ENCODE assay signal across 1 cellular context in the genomic region with DNA sequence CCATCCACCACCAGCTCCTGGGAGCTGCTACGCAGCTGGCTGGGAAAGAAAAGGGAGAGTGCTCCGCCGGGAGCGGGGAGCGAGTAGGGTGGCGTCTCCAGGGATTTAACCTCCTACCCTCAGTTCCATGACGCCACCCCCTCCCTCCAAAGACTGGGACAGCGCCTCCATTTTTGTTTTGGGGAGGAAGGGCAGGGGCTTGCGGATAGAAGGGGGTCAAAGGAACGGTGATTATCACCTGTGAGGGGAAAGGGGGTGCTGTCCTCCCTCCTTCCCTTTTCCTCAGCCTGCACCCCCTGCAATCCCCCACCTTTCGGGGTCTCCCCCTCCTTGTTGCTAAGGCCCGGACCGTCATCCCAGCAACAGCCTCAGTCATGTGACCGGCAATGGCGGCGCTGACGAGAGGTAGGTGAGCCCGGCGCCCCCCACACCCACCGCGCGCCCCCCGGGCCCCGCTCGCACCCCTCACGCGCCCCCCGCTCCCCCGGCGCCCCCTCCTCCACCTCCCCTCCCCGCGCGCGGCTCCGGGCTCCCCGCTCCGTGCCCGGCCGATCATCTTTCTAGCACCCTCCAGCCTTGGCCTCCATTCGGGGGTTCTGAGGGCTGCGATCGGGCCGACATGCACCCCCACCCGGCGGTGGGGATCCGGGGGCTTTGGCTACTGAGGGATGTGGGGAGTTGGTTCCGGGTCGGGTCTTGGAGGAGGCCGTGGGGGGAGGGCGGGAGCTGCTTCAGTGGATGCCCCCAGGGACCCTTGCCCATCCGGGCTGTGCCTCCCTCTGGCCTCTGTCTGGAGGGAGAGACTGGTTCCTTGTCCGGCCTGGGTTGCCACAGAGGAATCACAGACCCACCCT.
TF ChIP-seq lines count a peak whose summit lies in the region.

A gene with protein sequence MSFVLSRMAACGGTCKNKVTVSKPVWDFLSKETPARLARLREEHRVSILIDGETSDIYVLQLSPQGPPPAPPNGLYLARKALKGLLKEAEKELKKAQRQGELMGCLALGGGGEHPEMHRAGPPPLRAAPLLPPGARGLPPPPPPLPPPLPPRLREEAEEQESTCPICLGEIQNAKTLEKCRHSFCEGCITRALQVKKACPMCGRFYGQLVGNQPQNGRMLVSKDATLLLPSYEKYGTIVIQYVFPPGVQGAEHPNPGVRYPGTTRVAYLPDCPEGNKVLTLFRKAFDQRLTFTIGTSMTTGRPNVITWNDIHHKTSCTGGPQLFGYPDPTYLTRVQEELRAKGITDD (plus strand): TSS at position 371 of the 854 bp plus-strand sequence. CDS start 1,694 bp downstream, outside the sequence.

TF ChIP-seq in HEK293, 187 proteins besides CTCF, POLR2A, EP300 and RAD21 (continued from another document and continues in another):
- TF ChIP-seq, protein P1, sequence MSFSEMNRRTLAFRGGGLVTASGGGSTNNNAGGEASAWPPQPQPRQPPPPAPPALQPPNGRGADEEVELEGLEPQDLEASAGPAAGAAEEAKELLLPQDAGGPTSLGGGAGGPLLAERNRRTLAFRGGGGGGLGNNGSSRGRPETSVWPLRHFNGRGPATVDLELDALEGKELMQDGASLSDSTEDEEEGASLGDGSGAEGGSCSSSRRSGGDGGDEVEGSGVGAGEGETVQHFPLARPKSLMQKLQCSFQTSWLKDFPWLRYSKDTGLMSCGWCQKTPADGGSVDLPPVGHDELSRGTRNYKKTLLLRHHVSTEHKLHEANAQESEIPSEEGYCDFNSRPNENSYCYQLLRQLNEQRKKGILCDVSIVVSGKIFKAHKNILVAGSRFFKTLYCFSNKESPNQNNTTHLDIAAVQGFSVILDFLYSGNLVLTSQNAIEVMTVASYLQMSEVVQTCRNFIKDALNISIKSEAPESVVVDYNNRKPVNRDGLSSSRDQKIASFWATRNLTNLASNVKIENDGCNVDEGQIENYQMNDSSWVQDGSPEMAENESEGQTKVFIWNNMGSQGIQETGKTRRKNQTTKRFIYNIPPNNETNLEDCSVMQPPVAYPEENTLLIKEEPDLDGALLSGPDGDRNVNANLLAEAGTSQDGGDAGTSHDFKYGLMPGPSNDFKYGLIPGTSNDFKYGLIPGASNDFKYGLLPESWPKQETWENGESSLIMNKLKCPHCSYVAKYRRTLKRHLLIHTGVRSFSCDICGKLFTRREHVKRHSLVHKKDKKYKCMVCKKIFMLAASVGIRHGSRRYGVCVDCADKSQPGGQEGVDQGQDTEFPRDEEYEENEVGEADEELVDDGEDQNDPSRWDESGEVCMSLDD (tag by site-specific recombination; IDR thresholded peaks at IDR 0.05) = peak; percentile 96
- peak; percentile 86 for TF ChIP-seq ZBTB7A (tag by site-specific recombination; IDR thresholded peaks at IDR 0.05; ENCODE audit: low read depth)
- 0 out of 2 replicates have a peak, but pooled peaks have one; percentile 13 for TF ChIP-seq KLF8 (tag by site-specific recombination; IDR thresholded peaks at IDR 0.05)
- peak; percentile 52; the same call in 1 of the 2 replicates for TF ChIP-seq KLF16 (tag by site-specific recombination; IDR thresholded peaks at IDR 0.05)
- TF ChIP-seq IKZF3 (tag by site-specific recombination; IDR thresholded peaks at IDR 0.05) = peak; percentile 61
- TF ChIP-seq EGR2 (tag by site-specific recombination; IDR thresholded peaks at IDR 0.05; ENCODE audit: low read depth) = 0 out of 2 replicates have a peak, but pooled peaks have one; percentile 46
- TF ChIP-seq GLI4 (tag by site-specific recombination; IDR thresholded peaks at IDR 0.05) = no peak
- TF ChIP-seq ZNF223 (tag by site-specific recombination; IDR thresholded peaks at IDR 0.05) = peak; percentile 98
- 0 out of 2 replicates have a peak, but pooled peaks have one; percentile 52 for TF ChIP-seq ZNF76 (tag by site-specific recombination; IDR thresholded peaks at IDR 0.05; ENCODE audit: borderline replicate concordance, low read depth)
- TF ChIP-seq, protein P2, sequence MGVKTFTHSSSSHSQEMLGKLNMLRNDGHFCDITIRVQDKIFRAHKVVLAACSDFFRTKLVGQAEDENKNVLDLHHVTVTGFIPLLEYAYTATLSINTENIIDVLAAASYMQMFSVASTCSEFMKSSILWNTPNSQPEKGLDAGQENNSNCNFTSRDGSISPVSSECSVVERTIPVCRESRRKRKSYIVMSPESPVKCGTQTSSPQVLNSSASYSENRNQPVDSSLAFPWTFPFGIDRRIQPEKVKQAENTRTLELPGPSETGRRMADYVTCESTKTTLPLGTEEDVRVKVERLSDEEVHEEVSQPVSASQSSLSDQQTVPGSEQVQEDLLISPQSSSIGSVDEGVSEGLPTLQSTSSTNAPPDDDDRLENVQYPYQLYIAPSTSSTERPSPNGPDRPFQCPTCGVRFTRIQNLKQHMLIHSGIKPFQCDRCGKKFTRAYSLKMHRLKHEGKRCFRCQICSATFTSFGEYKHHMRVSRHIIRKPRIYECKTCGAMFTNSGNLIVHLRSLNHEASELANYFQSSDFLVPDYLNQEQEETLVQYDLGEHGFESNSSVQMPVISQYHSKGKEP (tag by site-specific recombination; IDR thresholded peaks at IDR 0.05) = no peak
- TF ChIP-seq ZNF175 (tag by site-specific recombination; IDR thresholded peaks at IDR 0.05) = no peak
- TF ChIP-seq, protein P3, sequence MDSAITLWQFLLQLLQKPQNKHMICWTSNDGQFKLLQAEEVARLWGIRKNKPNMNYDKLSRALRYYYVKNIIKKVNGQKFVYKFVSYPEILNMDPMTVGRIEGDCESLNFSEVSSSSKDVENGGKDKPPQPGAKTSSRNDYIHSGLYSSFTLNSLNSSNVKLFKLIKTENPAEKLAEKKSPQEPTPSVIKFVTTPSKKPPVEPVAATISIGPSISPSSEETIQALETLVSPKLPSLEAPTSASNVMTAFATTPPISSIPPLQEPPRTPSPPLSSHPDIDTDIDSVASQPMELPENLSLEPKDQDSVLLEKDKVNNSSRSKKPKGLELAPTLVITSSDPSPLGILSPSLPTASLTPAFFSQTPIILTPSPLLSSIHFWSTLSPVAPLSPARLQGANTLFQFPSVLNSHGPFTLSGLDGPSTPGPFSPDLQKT (IDR thresholded peaks at IDR 0.05; ENCODE audit: borderline replicate concordance, low read depth, low read length) = no peak
- peak; percentile 93 for TF ChIP-seq ZNF398 (tag by site-specific recombination; IDR thresholded peaks at IDR 0.05)
- TF ChIP-seq, protein P4, sequence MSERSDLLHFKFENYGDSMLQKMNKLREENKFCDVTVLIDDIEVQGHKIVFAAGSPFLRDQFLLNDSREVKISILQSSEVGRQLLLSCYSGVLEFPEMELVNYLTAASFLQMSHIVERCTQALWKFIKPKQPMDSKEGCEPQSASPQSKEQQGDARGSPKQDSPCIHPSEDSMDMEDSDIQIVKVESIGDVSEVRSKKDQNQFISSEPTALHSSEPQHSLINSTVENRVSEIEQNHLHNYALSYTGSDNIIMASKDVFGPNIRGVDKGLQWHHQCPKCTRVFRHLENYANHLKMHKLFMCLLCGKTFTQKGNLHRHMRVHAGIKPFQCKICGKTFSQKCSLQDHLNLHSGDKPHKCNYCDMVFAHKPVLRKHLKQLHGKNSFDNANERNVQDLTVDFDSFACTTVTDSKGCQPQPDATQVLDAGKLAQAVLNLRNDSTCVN (tag by site-specific recombination; optimal IDR thresholded peaks at IDR 0.05) = peak; percentile 40
- no peak for TF ChIP-seq ZFP37 (tag by site-specific recombination; IDR thresholded peaks at IDR 0.05)
- no peak for TF ChIP-seq HOXA7 (CRISPR knock-in tag; IDR thresholded peaks at IDR 0.05; ENCODE audit: borderline replicate concordance)
- TF ChIP-seq ZNF184 (tag by site-specific recombination; IDR thresholded peaks at IDR 0.05) = no peak
- TF ChIP-seq HOXD13 (CRISPR knock-in tag; IDR thresholded peaks at IDR 0.05; ENCODE audit: borderline replicate concordance) = no peak
- peak; percentile 16; the same call in 1 of the 2 replicates for TF ChIP-seq GLIS2 (tag by site-specific recombination; IDR thresholded peaks at IDR 0.05)
- no peak for TF ChIP-seq ZNF211 (tag by site-specific recombination; IDR thresholded peaks at IDR 0.05; ENCODE audit: low read depth)
- TF ChIP-seq GLI2 (tag by site-specific recombination; IDR thresholded peaks at IDR 0.05; ENCODE audit: borderline replicate concordance, low read depth) = no peak
- TF ChIP-seq ZNF335 (tag by site-specific recombination; conservative IDR thresholded peaks at IDR 0.05) = peak; percentile 3; the same call in 1 of the 2 replicates
- 0 out of 2 replicates have a peak, but pooled peaks have one; percentile 34 for TF ChIP-seq ZNF629 (tag by site-specific recombination; IDR thresholded peaks at IDR 0.05)
- TF ChIP-seq ZNF37A (tag by site-specific recombination; IDR thresholded peaks at IDR 0.05) = no peak
- TF ChIP-seq ZNF626 (tag by site-specific recombination; IDR thresholded peaks at IDR 0.05) = no peak
- no peak for TF ChIP-seq ATF2 (tag by site-specific recombination; IDR thresholded peaks at IDR 0.05; ENCODE audit: low read depth)
- TF ChIP-seq KLF10 (tag by site-specific recombination; IDR thresholded peaks at IDR 0.05) = no peak
- no peak for TF ChIP-seq ZNF48 (tag by site-specific recombination; IDR thresholded peaks at IDR 0.05)
- TF ChIP-seq ZXDB (tag by site-specific recombination; IDR thresholded peaks at IDR 0.05) = peak; percentile 57
- peak; percentile 25; the same call in 1 of the 2 replicates for TF ChIP-seq SP7 (tag by site-specific recombination; IDR thresholded peaks at IDR 0.05)
- no peak for TF ChIP-seq SCRT1 (tag by site-specific recombination; IDR thresholded peaks at IDR 0.05; ENCODE audit: borderline replicate concordance)
- no peak for TF ChIP-seq ZNF26 (tag by site-specific recombination; IDR thresholded peaks at IDR 0.05)
- no peak for TF ChIP-seq TRIM28 (IDR thresholded peaks at IDR 0.05; ENCODE audit: borderline replicate concordance, low read length)
- TF ChIP-seq ZNF174 (tag by site-specific recombination; IDR thresholded peaks at IDR 0.05) = no peak
- no peak for TF ChIP-seq ZNF837 (tag by site-specific recombination; IDR thresholded peaks at IDR 0.05)
- no peak for TF ChIP-seq ZNF202 (tag by site-specific recombination; IDR thresholded peaks at IDR 0.05; ENCODE audit: borderline replicate concordance)
- no peak for TF ChIP-seq ZNF214 (tag by site-specific recombination; IDR thresholded peaks at IDR 0.05; ENCODE audit: borderline replicate concordance)
- TF ChIP-seq ZNF701 (tag by site-specific recombination; IDR thresholded peaks at IDR 0.05) = no peak
- no peak for TF ChIP-seq REPIN1 (tag by site-specific recombination; IDR thresholded peaks at IDR 0.05; ENCODE audit: low read depth)
- no peak for TF ChIP-seq ZNF140 (tag by site-specific recombination; IDR thresholded peaks at IDR 0.05)
- TF ChIP-seq, protein P5, sequence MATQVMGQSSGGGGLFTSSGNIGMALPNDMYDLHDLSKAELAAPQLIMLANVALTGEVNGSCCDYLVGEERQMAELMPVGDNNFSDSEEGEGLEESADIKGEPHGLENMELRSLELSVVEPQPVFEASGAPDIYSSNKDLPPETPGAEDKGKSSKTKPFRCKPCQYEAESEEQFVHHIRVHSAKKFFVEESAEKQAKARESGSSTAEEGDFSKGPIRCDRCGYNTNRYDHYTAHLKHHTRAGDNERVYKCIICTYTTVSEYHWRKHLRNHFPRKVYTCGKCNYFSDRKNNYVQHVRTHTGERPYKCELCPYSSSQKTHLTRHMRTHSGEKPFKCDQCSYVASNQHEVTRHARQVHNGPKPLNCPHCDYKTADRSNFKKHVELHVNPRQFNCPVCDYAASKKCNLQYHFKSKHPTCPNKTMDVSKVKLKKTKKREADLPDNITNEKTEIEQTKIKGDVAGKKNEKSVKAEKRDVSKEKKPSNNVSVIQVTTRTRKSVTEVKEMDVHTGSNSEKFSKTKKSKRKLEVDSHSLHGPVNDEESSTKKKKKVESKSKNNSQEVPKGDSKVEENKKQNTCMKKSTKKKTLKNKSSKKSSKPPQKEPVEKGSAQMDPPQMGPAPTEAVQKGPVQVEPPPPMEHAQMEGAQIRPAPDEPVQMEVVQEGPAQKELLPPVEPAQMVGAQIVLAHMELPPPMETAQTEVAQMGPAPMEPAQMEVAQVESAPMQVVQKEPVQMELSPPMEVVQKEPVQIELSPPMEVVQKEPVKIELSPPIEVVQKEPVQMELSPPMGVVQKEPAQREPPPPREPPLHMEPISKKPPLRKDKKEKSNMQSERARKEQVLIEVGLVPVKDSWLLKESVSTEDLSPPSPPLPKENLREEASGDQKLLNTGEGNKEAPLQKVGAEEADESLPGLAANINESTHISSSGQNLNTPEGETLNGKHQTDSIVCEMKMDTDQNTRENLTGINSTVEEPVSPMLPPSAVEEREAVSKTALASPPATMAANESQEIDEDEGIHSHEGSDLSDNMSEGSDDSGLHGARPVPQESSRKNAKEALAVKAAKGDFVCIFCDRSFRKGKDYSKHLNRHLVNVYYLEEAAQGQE (tag by site-specific recombination; IDR thresholded peaks at IDR 0.05) = 0 out of 2 replicates have a peak, but pooled peaks have one; percentile 36
- peak; percentile 95 for TF ChIP-seq ZNF341 (tag by site-specific recombination; IDR thresholded peaks at IDR 0.05; ENCODE audit: low read depth)
- no peak for TF ChIP-seq ZNF549 (tag by site-specific recombination; IDR thresholded peaks at IDR 0.05)
- no peak for TF ChIP-seq HOXC10 (CRISPR knock-in tag; IDR thresholded peaks at IDR 0.05)
